8 cellular contexts compared by ENCODE assay signal in genomic region chr2:192542148-192543066, GRCh38.
DNase-seq lines count a peak whose midpoint lies in the region; TF ChIP-seq lines count a peak whose summit lies in the region.
"Not testable (repeated sequence)": the region's sequence is repeated elsewhere in the genome, so short reads cannot be mapped to it uniquely, and the experiment has no call there.

No MANE protein-coding gene starts in this region.

- H2AK5ac ChIP-seq in neuronal stem cell (ENCODE audit: low read depth, low read length): not testable (repeated sequence)

- not testable (repeated sequence) for H3K4me3 ChIP-seq in Caco-2 (ENCODE audit: low read depth, low read length); HAP-1; NT2/D1 (ENCODE audit: insufficient read length, low read depth); neuronal stem cell (ENCODE audit: low read length in 2 of 2)

- H3K9me3 ChIP-seq in Caco-2; HAP-1; NT2/D1 (ENCODE audit: insufficient read depth, low read length); neuronal stem cell (replicated peaks in 1 of 2; ENCODE audit: control insufficient read depth in 2 of 2, insufficient read depth in 1 of 2, low read depth in 1 of 2, low read length in 2 of 2): not testable (repeated sequence)

- H2BK12ac ChIP-seq in neuronal stem cell (ENCODE audit: low read length): not testable (repeated sequence)

- H3K27me3 ChIP-seq in Caco-2 (replicated peaks; ENCODE audit: control insufficient read depth, insufficient read depth, low read length); HAP-1 (ENCODE audit: low read depth); NT2/D1 (ENCODE audit: insufficient read depth, insufficient read length); neuronal stem cell (ENCODE audit: control insufficient read depth in 3 of 3, insufficient read depth in 3 of 3, low read depth in 1 of 3, low read length in 3 of 3): not testable (repeated sequence)

- not testable (repeated sequence) for TF ChIP-seq CTCF in Caco-2 (IDR thresholded peaks at IDR 0.05; ENCODE audit: insufficient read depth in 1 of 2, low read depth in 1 of 2, low read length in 1 of 2, severe bottlenecking in 1 of 2, unreplicated experiment in 1 of 2); type B pancreatic cell (conservative IDR thresholded peaks at IDR 0.05)

- H3K4me3 Mint-ChIP-seq in Caco-2 (ENCODE audit: unreplicated experiment) (peak overlapping the region; percentile 29), type B pancreatic cell (peak overlapping the region; percentile 75)

- not testable (repeated sequence) for H3K27ac ChIP-seq in neuronal stem cell (replicated peaks; ENCODE audit: low read length)

- CTCF ChIA-PET in Caco-2 (lab: Charles Lee): not testable (repeated sequence)

- H2BK15ac ChIP-seq in neuronal stem cell (ENCODE audit: low read length): not testable (repeated sequence)

- H3K4ac ChIP-seq in neuronal stem cell (ENCODE audit: low read length): not testable (repeated sequence)

- DNase-seq in Caco-2: peak; percentile 60 to 71
- peak; percentile 61 to 75 for DNase-seq in HAP-1 (ENCODE audit: low spot score in 2 of 2)
- peak; percentile 4 for DNase-seq in NCI-H2171 treated with DMSO at 0.1 percent for 48 hours (lab: John Stamatoyannopoulos, UW)
- DNase-seq in NT2/D1 (ENCODE audit: low read depth, low spot score): peak; percentile 3
- DNase-seq in ecto neural progenitor cell (ENCODE audit: low spot score): peak; percentile 50
- DNase-seq in islet precursor cell: peak; percentile 65
- DNase-seq in neuronal stem cell (ENCODE audit: low spot score): peak; percentile 14
- DNase-seq in type B pancreatic cell (ENCODE audit: extremely low spot score, unreplicated experiment): not testable (repeated sequence)

- intact Hi-C loops in Caco-2 (cut with micrococcal nuclease; ENCODE audit: unreplicated experiment): loop anchor here (2.0 kb wide), 1 partner anchor 36 kb away; no protein-coding TSS in a partner anchor

- H2BK5ac ChIP-seq in neuronal stem cell (ENCODE audit: low read length): not testable (repeated sequence)

- not testable (repeated sequence) for H3K27me3 Mint-ChIP-seq in Caco-2 (ENCODE audit: insufficient read depth, unreplicated experiment); type B pancreatic cell

- not testable (repeated sequence) for H3K18ac ChIP-seq in neuronal stem cell (ENCODE audit: low read length)

- not testable (repeated sequence) for H3K23ac ChIP-seq in neuronal stem cell (ENCODE audit: low read depth, low read length, poor library complexity)

- peak overlapping the region; percentile 69 for H2AFZ ChIP-seq in neuronal stem cell (ENCODE audit: low read length)

- WGBS in neuronal stem cell (ENCODE audit: extremely low coverage in 2 of 2, insufficient read length in 2 of 2, insufficient replicate concordance in 1 of 2), 2 donors: no CpG with 5 or more reads among the region's 14 CpGs

- not testable (repeated sequence) for H3K4me1 ChIP-seq in Caco-2; HAP-1; NT2/D1 (ENCODE audit: insufficient read depth, insufficient read length); neuronal stem cell (ENCODE audit: control insufficient read depth in 2 of 2, insufficient read depth in 1 of 2, low read depth in 1 of 2, low read length in 2 of 2)

- H3K27ac Mint-ChIP-seq in Caco-2 (ENCODE audit: unreplicated experiment) (peak overlapping the region; percentile 11), type B pancreatic cell (peak overlapping the region; percentile 91)

- H2BK120ac ChIP-seq in neuronal stem cell (ENCODE audit: low read depth, low read length): not testable (repeated sequence)

- in situ Hi-C loops in HAP-1 (cut with MboI; ENCODE audit: low sequenced_read_pairs): not testable (repeated sequence)

- H3K14ac ChIP-seq in neuronal stem cell (ENCODE audit: low read length): not testable (repeated sequence)

- BruUV-seq in Caco-2 (replicated peaks; lab: Mats Ljungman, UMichigan): not testable (repeated sequence)

- not testable (repeated sequence) for H4K91ac ChIP-seq in neuronal stem cell (ENCODE audit: low read depth, low read length, poor library complexity)

- H3K9ac ChIP-seq in NT2/D1 (ENCODE audit: insufficient read length, low read depth); neuronal stem cell (ENCODE audit: low read depth, low read length, poor library complexity): not testable (repeated sequence)

- H3K79me1 ChIP-seq in neuronal stem cell (ENCODE audit: low read depth, low read length): not testable (repeated sequence)

- not testable (repeated sequence) for H3K36me3 ChIP-seq in Caco-2 (ENCODE audit: control insufficient read depth, insufficient read depth, low read length); HAP-1 (replicated peaks); NT2/D1 (ENCODE audit: insufficient read depth, insufficient read length, low read length); neuronal stem cell (replicated peaks in 1 of 2; ENCODE audit: control insufficient read depth in 2 of 2, insufficient read depth in 2 of 2, low read length in 2 of 2)

- H3K9me3 Mint-ChIP-seq in Caco-2 (ENCODE audit: unreplicated experiment); type B pancreatic cell: not testable (repeated sequence)

- peak overlapping the region; percentile 11 for H3K4me2 ChIP-seq in neuronal stem cell (ENCODE audit: insufficient read depth, low read length, poor library complexity, severe bottlenecking)

- POLR2A ChIA-PET in Caco-2 (lab: Charles Lee): not testable (repeated sequence)

- not testable (repeated sequence) for H3K36me3 Mint-ChIP-seq in Caco-2 (ENCODE audit: insufficient read depth, unreplicated experiment); type B pancreatic cell

- H3K4me1 Mint-ChIP-seq in Caco-2 (ENCODE audit: low read depth, unreplicated experiment); type B pancreatic cell (ENCODE audit: unreplicated experiment): not testable (repeated sequence)

- not testable (repeated sequence) for H4K8ac ChIP-seq in neuronal stem cell (ENCODE audit: low read depth, low read length)
